1 cellular context compared by ENCODE assay signal in the genomic region with DNA sequence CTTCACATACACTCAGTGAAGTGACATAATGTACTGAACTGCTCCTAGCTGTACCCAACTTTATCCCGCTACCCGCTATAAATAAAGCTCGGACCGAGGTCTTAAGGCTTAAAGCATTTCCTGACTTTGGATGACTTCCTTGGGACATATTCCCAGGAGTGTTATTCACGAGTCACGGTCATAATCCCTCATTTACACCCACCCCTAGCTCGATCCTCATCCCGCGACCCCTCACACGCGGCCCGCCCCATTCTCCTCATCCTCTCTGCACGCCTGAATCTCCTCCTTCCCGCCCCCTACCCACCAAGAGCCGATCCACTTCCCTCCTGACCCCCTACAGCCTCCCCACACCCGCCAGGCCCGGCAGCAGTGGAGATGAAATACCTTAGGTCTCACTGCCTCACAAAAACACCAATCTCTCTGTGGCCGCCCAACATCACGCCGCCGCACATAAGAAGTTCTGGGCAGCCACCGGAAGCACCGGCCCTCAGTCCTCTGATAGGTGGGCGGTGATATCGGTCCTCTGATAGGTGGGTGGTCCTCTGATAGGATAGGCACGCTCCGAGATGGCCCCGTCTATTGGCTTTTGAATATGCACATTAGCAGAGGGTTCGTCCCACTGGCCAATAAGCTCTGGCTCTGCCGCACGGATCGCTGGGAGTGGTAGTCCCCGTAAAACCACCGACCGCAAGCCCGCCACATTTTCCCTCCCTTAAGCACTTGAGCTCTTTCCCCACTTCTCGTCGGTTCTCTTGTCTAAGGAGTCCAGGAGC.
A peak's percentile ranks its signal among the peaks of the same experiment; 100 is the strongest.
TF ChIP-seq lines count a peak whose summit lies in the region.

WDCP (minus strand) TSS at position 462 of the 773 bp plus-strand sequence. CDS start 7,897 bp downstream, outside the sequence.

TF ChIP-seq in K562, 482 proteins besides CTCF, POLR2A, EP300 and RAD21 (continued from another document and continues in another):
- TF ChIP-seq REST (CRISPR knock-in tag; IDR thresholded peaks at IDR 0.05; ENCODE audit: low read depth) (no peak), FIP1L1 (IDR thresholded peaks at IDR 0.05; ENCODE audit: low read depth, low read length, poor library complexity, severe bottlenecking) (no peak), SRSF3 (IDR thresholded peaks at IDR 0.05; ENCODE audit: insufficient read depth, low read length) (no peak), SFPQ (IDR thresholded peaks at IDR 0.05; ENCODE audit: low read depth, low read length) (no peak), OTX1 (CRISPR knock-in tag; IDR thresholded peaks at IDR 0.05) (peak; percentile 92), MAZ (CRISPR knock-in tag; conservative IDR thresholded peaks at IDR 0.05 in 1 of 2, IDR thresholded peaks at IDR 0.05 in 1 of 2) (0 out of 4 replicates have a peak, but pooled peaks of 1 of the 2 experiments have one; percentile 14), CCAR2 (IDR thresholded peaks at IDR 0.05; ENCODE audit: low read depth, low read length) (no peak), RBM39 (optimal IDR thresholded peaks at IDR 0.05; ENCODE audit: low read depth, low read length) (no peak), RBM22 (IDR thresholded peaks at IDR 0.05; ENCODE audit: low read depth, low read length, poor library complexity, severe bottlenecking) (no peak), GATA2 (CRISPR knock-in tag; IDR thresholded peaks at IDR 0.05) (no peak), RNF2 (IDR thresholded peaks at IDR 0.05) (peak; percentile 16; the same call in 1 of the 2 replicates), SREBF1 (IDR thresholded peaks at IDR 0.05; ENCODE audit: borderline replicate concordance, low read depth, low read length) (no peak), CTBP1 (IDR thresholded peaks at IDR 0.05; ENCODE audit: borderline replicate concordance) (no peak; the same call in none of the 2 replicates), ZNF232 (CRISPR knock-in tag; IDR thresholded peaks at IDR 0.05) (no peak), NCOA1 (IDR thresholded peaks at IDR 0.05; ENCODE audit: low read depth) (no peak), ETS2 (tag; IDR thresholded peaks at IDR 0.05; ENCODE audit: borderline replicate concordance, poor library complexity, severe bottlenecking) (no peak), HOXB6 (CRISPR knock-in tag; IDR thresholded peaks at IDR 0.05; ENCODE audit: borderline replicate concordance) (no peak), ETV6 (IDR thresholded peaks at IDR 0.05; ENCODE audit: borderline replicate concordance in 1 of 2, low read depth in 2 of 2, low read length in 1 of 2) (no peak), ETV6 (CRISPR knock-in tag; IDR thresholded peaks at IDR 0.05; ENCODE audit: borderline replicate concordance) (no peak), SRSF7 (optimal IDR thresholded peaks at IDR 0.05; ENCODE audit: low read depth, low read length) (no peak), NR2C1 (IDR thresholded peaks at IDR 0.05) (no peak), NR2C1 (tag; IDR thresholded peaks at IDR 0.05) (no peak), PTBP1 (IDR thresholded peaks at IDR 0.05; ENCODE audit: low read depth, low read length) (no peak), KLF10 (CRISPR knock-in tag; IDR thresholded peaks at IDR 0.05) (no peak), SMAD1 (IDR thresholded peaks at IDR 0.05; ENCODE audit: low read depth, low read length, partially characterized antibody) (peak; percentile 32), ZNF143 (CRISPR knock-in tag; IDR thresholded peaks at IDR 0.05) (peak; percentile 90), ZNF395 (CRISPR knock-in tag; IDR thresholded peaks at IDR 0.05) (no peak), ARID1B (IDR thresholded peaks at IDR 0.05) (no peak)
- TF ChIP-seq, protein P1, sequence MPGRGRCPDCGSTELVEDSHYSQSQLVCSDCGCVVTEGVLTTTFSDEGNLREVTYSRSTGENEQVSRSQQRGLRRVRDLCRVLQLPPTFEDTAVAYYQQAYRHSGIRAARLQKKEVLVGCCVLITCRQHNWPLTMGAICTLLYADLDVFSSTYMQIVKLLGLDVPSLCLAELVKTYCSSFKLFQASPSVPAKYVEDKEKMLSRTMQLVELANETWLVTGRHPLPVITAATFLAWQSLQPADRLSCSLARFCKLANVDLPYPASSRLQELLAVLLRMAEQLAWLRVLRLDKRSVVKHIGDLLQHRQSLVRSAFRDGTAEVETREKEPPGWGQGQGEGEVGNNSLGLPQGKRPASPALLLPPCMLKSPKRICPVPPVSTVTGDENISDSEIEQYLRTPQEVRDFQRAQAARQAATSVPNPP (IDR thresholded peaks at IDR 0.05; ENCODE audit: borderline replicate concordance, insufficient read depth, insufficient read length): no peak
- TF ChIP-seq, protein P2, sequence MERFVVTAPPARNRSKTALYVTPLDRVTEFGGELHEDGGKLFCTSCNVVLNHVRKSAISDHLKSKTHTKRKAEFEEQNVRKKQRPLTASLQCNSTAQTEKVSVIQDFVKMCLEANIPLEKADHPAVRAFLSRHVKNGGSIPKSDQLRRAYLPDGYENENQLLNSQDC (CRISPR knock-in tag; IDR thresholded peaks at IDR 0.05): 0 out of 2 replicates have a peak, but pooled peaks have one; percentile 10
- TF ChIP-seq, protein P3, sequence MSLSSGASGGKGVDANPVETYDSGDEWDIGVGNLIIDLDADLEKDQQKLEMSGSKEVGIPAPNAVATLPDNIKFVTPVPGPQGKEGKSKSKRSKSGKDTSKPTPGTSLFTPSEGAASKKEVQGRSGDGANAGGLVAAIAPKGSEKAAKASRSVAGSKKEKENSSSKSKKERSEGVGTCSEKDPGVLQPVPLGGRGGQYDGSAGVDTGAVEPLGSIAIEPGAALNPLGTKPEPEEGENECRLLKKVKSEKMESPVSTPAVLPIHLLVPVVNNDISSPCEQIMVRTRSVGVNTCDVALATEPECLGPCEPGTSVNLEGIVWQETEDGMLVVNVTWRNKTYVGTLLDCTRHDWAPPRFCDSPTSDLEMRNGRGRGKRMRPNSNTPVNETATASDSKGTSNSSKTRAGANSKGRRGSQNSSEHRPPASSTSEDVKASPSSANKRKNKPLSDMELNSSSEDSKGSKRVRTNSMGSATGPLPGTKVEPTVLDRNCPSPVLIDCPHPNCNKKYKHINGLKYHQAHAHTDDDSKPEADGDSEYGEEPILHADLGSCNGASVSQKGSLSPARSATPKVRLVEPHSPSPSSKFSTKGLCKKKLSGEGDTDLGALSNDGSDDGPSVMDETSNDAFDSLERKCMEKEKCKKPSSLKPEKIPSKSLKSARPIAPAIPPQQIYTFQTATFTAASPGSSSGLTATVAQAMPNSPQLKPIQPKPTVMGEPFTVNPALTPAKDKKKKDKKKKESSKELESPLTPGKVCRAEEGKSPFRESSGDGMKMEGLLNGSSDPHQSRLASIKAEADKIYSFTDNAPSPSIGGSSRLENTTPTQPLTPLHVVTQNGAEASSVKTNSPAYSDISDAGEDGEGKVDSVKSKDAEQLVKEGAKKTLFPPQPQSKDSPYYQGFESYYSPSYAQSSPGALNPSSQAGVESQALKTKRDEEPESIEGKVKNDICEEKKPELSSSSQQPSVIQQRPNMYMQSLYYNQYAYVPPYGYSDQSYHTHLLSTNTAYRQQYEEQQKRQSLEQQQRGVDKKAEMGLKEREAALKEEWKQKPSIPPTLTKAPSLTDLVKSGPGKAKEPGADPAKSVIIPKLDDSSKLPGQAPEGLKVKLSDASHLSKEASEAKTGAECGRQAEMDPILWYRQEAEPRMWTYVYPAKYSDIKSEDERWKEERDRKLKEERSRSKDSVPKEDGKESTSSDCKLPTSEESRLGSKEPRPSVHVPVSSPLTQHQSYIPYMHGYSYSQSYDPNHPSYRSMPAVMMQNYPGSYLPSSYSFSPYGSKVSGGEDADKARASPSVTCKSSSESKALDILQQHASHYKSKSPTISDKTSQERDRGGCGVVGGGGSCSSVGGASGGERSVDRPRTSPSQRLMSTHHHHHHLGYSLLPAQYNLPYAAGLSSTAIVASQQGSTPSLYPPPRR (CRISPR knock-in tag; IDR thresholded peaks at IDR 0.05; ENCODE audit: borderline replicate concordance): no peak
- TF ChIP-seq, protein P4, sequence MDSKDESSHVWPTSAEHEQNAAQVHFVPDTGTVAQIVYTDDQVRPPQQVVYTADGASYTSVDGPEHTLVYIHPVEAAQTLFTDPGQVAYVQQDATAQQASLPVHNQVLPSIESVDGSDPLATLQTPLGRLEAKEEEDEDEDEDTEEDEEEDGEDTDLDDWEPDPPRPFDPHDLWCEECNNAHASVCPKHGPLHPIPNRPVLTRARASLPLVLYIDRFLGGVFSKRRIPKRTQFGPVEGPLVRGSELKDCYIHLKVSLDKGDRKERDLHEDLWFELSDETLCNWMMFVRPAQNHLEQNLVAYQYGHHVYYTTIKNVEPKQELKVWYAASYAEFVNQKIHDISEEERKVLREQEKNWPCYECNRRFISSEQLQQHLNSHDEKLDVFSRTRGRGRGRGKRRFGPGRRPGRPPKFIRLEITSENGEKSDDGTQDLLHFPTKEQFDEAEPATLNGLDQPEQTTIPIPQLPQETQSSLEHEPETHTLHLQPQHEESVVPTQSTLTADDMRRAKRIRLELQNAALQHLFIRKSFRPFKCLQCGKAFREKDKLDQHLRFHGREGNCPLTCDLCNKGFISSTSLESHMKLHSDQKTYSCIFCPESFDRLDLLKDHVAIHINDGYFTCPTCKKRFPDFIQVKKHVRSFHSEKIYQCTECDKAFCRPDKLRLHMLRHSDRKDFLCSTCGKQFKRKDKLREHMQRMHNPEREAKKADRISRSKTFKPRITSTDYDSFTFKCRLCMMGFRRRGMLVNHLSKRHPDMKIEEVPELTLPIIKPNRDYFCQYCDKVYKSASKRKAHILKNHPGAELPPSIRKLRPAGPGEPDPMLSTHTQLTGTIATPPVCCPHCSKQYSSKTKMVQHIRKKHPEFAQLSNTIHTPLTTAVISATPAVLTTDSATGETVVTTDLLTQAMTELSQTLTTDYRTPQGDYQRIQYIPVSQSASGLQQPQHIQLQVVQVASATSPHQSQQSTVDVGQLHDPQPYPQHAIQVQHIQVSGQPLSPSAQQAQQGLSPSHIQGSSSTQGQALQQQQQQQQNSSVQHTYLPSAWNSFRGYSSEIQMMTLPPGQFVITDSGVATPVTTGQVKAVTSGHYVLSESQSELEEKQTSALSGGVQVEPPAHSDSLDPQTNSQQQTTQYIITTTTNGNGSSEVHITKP (IDR thresholded peaks at IDR 0.05; ENCODE audit: partially characterized antibody): peak; percentile 15
- TF ChIP-seq, protein P5, sequence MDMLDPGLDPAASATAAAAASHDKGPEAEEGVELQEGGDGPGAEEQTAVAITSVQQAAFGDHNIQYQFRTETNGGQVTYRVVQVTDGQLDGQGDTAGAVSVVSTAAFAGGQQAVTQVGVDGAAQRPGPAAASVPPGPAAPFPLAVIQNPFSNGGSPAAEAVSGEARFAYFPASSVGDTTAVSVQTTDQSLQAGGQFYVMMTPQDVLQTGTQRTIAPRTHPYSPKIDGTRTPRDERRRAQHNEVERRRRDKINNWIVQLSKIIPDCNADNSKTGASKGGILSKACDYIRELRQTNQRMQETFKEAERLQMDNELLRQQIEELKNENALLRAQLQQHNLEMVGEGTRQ (CRISPR knock-in tag; IDR thresholded peaks at IDR 0.05): no peak
